In the genomic region with DNA sequence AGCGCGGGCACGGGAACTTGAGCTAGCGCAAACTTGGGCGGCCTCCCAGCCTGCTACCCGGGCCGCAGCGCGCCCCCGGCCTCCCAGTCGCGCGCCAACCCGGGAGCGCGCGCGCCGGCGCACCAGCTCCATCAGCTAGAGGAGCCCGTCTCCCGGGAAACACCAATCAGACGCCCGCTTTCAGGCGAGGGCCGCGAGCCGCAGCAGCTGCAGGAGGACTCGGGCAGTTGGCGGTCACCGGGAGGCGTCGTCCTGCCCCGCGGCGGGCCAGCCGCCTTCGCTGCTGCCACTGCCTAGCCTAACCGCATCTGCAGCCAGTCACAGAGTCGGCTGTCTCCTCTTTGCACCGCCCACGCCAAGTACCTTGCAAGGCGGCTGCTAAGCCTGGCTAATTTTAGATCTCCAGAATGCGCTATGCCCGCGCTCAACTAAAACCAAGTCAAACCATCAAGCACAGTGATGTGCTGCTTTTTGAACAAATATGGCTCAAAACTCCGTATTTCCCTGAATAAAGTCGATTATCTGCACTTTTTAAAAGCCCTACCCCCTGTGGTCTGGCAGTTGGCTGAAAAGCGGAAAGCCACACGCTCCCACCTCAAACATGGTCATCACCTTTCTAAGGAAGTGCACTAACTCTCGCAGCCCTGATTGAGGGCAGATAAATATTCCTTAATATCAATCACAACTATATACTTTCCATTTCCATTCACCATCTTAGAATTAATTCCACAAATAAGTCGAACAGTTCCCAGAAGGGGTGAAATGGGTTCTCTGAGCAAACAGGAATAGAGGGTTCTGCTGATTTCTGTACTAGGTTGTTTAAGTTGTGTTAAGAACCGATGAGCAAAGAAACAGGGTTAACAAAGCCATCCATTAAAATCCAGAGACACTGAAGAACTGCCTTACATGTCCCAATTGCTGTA, we compare ENCODE assay signal across 1 cellular context.
TF ChIP-seq lines count a peak whose summit lies in the region.

No MANE protein-coding gene starts in this region.

TF ChIP-seq in K562, 482 proteins besides CTCF, POLR2A, EP300 and RAD21 (continued from another document):
- TF ChIP-seq, protein P1, sequence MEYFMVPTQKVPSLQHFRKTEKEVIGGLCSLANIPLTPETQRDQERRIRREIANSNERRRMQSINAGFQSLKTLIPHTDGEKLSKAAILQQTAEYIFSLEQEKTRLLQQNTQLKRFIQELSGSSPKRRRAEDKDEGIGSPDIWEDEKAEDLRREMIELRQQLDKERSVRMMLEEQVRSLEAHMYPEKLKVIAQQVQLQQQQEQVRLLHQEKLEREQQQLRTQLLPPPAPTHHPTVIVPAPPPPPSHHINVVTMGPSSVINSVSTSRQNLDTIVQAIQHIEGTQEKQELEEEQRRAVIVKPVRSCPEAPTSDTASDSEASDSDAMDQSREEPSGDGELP (CRISPR knock-in tag; IDR thresholded peaks at IDR 0.05; ENCODE audit: borderline replicate concordance) = peak; percentile 36; the same call in 1 of the 2 replicates
- TF ChIP-seq, protein P2, sequence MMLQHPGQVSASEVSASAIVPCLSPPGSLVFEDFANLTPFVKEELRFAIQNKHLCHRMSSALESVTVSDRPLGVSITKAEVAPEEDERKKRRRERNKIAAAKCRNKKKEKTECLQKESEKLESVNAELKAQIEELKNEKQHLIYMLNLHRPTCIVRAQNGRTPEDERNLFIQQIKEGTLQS (IDR thresholded peaks at IDR 0.05) = no peak
- TF ChIP-seq, protein P2 (CRISPR knock-in tag; conservative IDR thresholded peaks at IDR 0.05) = no peak
- TF ChIP-seq IFI16 (CRISPR knock-in tag; IDR thresholded peaks at IDR 0.05) = no peak
- TF ChIP-seq ZBTB17 (CRISPR knock-in tag; IDR thresholded peaks at IDR 0.05) = no peak
